1 cellular context compared by ENCODE assay signal in genomic region chr6:168937061-168937460, GRCh38.
TF ChIP-seq lines count a peak whose summit lies in the region.

No MANE protein-coding gene starts in this region.

TF ChIP-seq in Ishikawa, 13 proteins besides CTCF, POLR2A, EP300 and RAD21 (continued from another document):
- TF ChIP-seq REST (IDR thresholded peaks at IDR 0.05; ENCODE audit: low read depth) (no peak), TEAD4 (IDR thresholded peaks at IDR 0.05) (peak; percentile 61), YY1 (IDR thresholded peaks at IDR 0.05; ENCODE audit: low read depth) (no peak), CREB1 (IDR thresholded peaks at IDR 0.05; ENCODE audit: low read depth) (no peak), TAF1 (IDR thresholded peaks at IDR 0.05; ENCODE audit: low read depth) (no peak), FOXM1 (IDR thresholded peaks at IDR 0.05; ENCODE audit: borderline replicate concordance, low read depth) (no peak), USF1 (IDR thresholded peaks at IDR 0.05) (no peak)
